In genomic region chr1:7771673-7772299, GRCh38 we compare ENCODE assay signal across 8 cellular contexts. TPM values are rescaled to one million over a fixed set of nuclear protein-coding genes. Genes with fewer than 3 reads are reported as not detected.
A peak's percentile ranks its signal among the peaks of the same experiment; 100 is the strongest.
DNase-seq lines count a peak whose midpoint lies in the region; ATAC-seq and TF ChIP-seq lines count a peak whose summit lies in the region.

No MANE protein-coding gene starts in this region.

- H3K9me3 Mint-ChIP-seq in CD14-positive monocyte: no peaks in the 10 kb centered on the region
- no peaks in the 10 kb centered on the region for H3K9me3 Mint-ChIP-seq in activated T-helper 17 cell treated with anti-CD3 and anti-CD28 coated beads, Interleukin-2, amount 50 U/mL, for 72 hours

- no peak for DNase-seq in CD14-positive monocyte (ENCODE audit: low spot score)
- no peak for DNase-seq in HAP-1 (ENCODE audit: low spot score in 2 of 2)
- DNase-seq in NCI-H1092 treated with DMSO at 0.1 percent for 48 hours (lab: John Stamatoyannopoulos, UW): no peak
- DNase-seq in cerebellar cortex (ENCODE audit: low spot score): no peak
- DNase-seq in DMS79 (lab: John Stamatoyannopoulos, UW): no peak

- peak overlapping the region; percentile 88 to 92 for H3K4me3 Mint-ChIP-seq in CD14-positive monocyte
- peak overlapping the region; percentile 86 for H3K4me3 Mint-ChIP-seq in activated T-helper 17 cell treated with anti-CD3 and anti-CD28 coated beads, Interleukin-2, amount 50 U/mL, for 72 hours

- intact Hi-C loops in CD14-positive monocyte (cut with micrococcal nuclease): loop anchor here (1.0 to 10.0 kb wide), 4 partner anchors 11 to 193 kb away; partner anchors contain the start of genes PARK7 (in 1 of the 2) and PER3 (in 1 of the 2)

- in situ Hi-C loops in HAP-1 (cut with MboI; ENCODE audit: low sequenced_read_pairs): no loop called here

- H3K9ac ChIP-seq in iPS-20b (ENCODE audit: low read depth, low read length): peak overlapping the region; percentile 83; the same call in 1 of the 2 replicates
- peak overlapping the region; percentile 73 to 74 for H3K9ac ChIP-seq in stomach smooth muscle (ENCODE audit: low read length in 2 of 2)

- H3K27me3 ChIP-seq in HAP-1 (ENCODE audit: low read depth) (no peaks in the 10 kb centered on the region), iPS-20b (ENCODE audit: insufficient read depth, low read length) (no peaks in the 10 kb centered on the region), stomach smooth muscle (ENCODE audit: control insufficient read depth in 1 of 2, insufficient read depth in 2 of 2, low read length in 2 of 2) (no peaks in the 10 kb centered on the region)

- H3K27ac ChIP-seq in iPS-20b (ENCODE audit: low read length) (peak overlapping the region; percentile 37), stomach smooth muscle (ENCODE audit: low read length) (peak overlapping the region; percentile 53)

- H3K36me3 ChIP-seq in HAP-1 (replicated peaks) (peaks cover 12% of the 10 kb centered on the region), iPS-20b (ENCODE audit: insufficient read depth, low read depth, low read length) (peaks cover 21% of the 10 kb centered on the region), stomach smooth muscle (ENCODE audit: control insufficient read depth in 2 of 2, insufficient read depth in 2 of 2, low read length in 2 of 2) (peaks cover 2 to 10% of the 10 kb centered on the region in 2 donors)

- H3K27me3 Mint-ChIP-seq in CD14-positive monocyte (ENCODE audit: low read depth in 3 of 3): no peaks in the 10 kb centered on the region
- H3K27me3 Mint-ChIP-seq in activated T-helper 17 cell treated with anti-CD3 and anti-CD28 coated beads, Interleukin-2, amount 50 U/mL, for 72 hours: peaks cover 4% of the 10 kb centered on the region

- H3K9me3 ChIP-seq in HAP-1: no peaks in the 10 kb centered on the region
- no peaks in the 10 kb centered on the region for H3K9me3 ChIP-seq in iPS-20b (ENCODE audit: insufficient read depth, low read depth, low read length)
- no peaks in the 10 kb centered on the region for H3K9me3 ChIP-seq in stomach smooth muscle (ENCODE audit: control insufficient read depth in 2 of 2, low read length in 2 of 2)

- H3K4me3 ChIP-seq in HAP-1: peak overlapping the region; percentile 74
- H3K4me3 ChIP-seq in iPS-20b (ENCODE audit: low read length): peak overlapping the region; percentile 95
- peak overlapping the region; percentile 88 to 92 for H3K4me3 ChIP-seq in stomach smooth muscle (ENCODE audit: low read length in 2 of 2)

- ATAC-seq in activated T-helper 17 cell treated with anti-CD3 and anti-CD28 coated beads, Interleukin-2, amount 50 U/mL, for 72 hours (replicated peaks): no peak

- H3K27ac Mint-ChIP-seq in CD14-positive monocyte: peak overlapping the region; percentile 96 to 99 (median 98)
- peak overlapping the region; percentile 84 for H3K27ac Mint-ChIP-seq in activated T-helper 17 cell treated with anti-CD3 and anti-CD28 coated beads, Interleukin-2, amount 50 U/mL, for 72 hours

- H3K4me1 Mint-ChIP-seq in CD14-positive monocyte: peaks cover 46% of the 10 kb centered on the region
- H3K4me1 Mint-ChIP-seq in activated T-helper 17 cell treated with anti-CD3 and anti-CD28 coated beads, Interleukin-2, amount 50 U/mL, for 72 hours: peaks cover 21% of the 10 kb centered on the region

- H3K36me3 Mint-ChIP-seq in CD14-positive monocyte: peaks cover 38 to 44% of the 10 kb centered on the region in 2 donors
- peaks cover 50% of the 10 kb centered on the region for H3K36me3 Mint-ChIP-seq in activated T-helper 17 cell treated with anti-CD3 and anti-CD28 coated beads, Interleukin-2, amount 50 U/mL, for 72 hours (ENCODE audit: low read depth)

- H3K4me1 ChIP-seq in HAP-1 (peaks cover 14% of the 10 kb centered on the region), iPS-20b (ENCODE audit: insufficient read depth, low read length) (peaks cover 4% of the 10 kb centered on the region; the same call in 1 of the 2 replicates), stomach smooth muscle (ENCODE audit: control insufficient read depth, insufficient read depth, low read length) (peaks cover 9% of the 10 kb centered on the region)

- no peak for TF ChIP-seq CTCF in CD14-positive monocyte (IDR thresholded peaks at IDR 0.05)

RNA-seq across cellular contexts. Expression of gene VAMP3, which starts 0.7 kb away (rescaled TPM):
- 100 to 1,000 TPM; 138 to 149 TPM for polyA plus RNA-seq in CD14-positive monocyte
- 10 to 100 TPM; 22.3 to 24.9 TPM for total RNA-seq in activated T-helper 17 cell treated with anti-CD3 and anti-CD28 coated beads, Interleukin-2, amount 50 U/mL, for 72 hours

RNA-seq across cellular contexts. Expression of gene PER3, which starts 12.3 kb away (rescaled TPM):
- polyA plus RNA-seq in CD14-positive monocyte: 1 to 10 TPM in 1 of 2 donors, under 1 TPM in 1; 0.46 to 2.0 TPM
- 1 to 10 TPM; 3.1 to 4.8 TPM for total RNA-seq in activated T-helper 17 cell treated with anti-CD3 and anti-CD28 coated beads, Interleukin-2, amount 50 U/mL, for 72 hours
